19 cellular contexts compared by ENCODE assay signal in the genomic region with DNA sequence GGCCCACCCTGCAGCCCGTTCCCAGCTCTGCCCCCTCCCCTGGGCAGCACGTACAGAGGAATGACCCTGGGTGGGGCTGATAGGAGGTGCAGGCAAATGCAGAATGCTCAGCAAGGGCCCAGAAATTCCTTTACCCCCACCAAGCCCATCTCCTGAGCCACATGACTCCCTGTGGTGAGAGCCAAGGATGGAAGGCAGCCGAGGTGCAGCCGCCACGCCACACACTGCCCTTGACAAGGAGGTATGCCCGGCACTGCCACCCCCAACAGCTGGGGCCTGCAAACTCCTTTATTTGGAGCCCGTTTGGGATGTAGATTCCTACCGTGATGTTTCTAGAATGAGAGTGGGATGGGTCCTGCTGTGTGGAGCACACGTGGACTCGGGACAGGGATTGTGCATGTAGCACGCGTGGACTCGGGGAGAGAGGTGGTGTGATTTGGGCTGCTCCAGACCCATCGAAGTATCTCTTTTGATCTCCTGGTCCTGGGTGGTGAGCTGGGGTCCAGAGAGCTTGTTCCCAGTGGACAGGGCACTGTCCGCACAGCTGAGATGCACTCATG. TPM values are rescaled to one million over a fixed set of nuclear protein-coding genes. Genes with fewer than 3 reads are reported as not detected.
"Had no signal": no experiment of that assay in that cellular context is flagged by ENCODE, and none has a peak within 500 bp of the region (broad histone marks: within the 10 kb centered on the region; RNA-seq: fewer than 3 reads in every experiment).

No MANE protein-coding gene starts in this region.

- ATAC-seq: activated naive CD8-positive, alpha-beta T cell treated with anti-CD3 and anti-CD28 coated beads, Interleukin-2, amount 50 U/mL, for 24 hours had no signal

- H3K36me3 Mint-ChIP-seq: naive B cell had no signal

- H3K9me3 Mint-ChIP-seq: activated naive CD4-positive, alpha-beta T cell treated with anti-CD3 and anti-CD28 coated beads for 36 hours; activated naive CD8-positive, alpha-beta T cell treated with anti-CD3 and anti-CD28 coated beads, Interleukin-2, amount 50 U/mL, for 24 hours; activated T-cell treated with anti-CD3 and anti-CD28 coated beads, Interleukin-2, amount 50 U/mL, for 24 hours; activated T-helper 2 cell treated with anti-CD3 and anti-CD28 coated beads, Interferon-gamma antibody, Interleukin-2, Interleukin-4, amounts not matched to agents 10 μg/mL and 5 μg/mL and 100 μg/mL, durations not matched to agents 14 hours and 24 hours and 36 hours; naive B cell; stimulated activated naive CD8-positive, alpha-beta T cell treated with anti-CD3 and anti-CD28 coated beads, Interleukin-15, Interleukin-2, amounts not matched to agents 100 ng/mL and 50 ng/mL, for 24 hours had no signal

- H3K27me3 ChIP-seq: tibial artery had no signal

- DNase-seq: activated CD4-positive, alpha-beta T cell treated with anti-CD3 and anti-CD28 coated beads for 1 hour; activated naive CD4-positive, alpha-beta T cell treated with anti-CD3 and anti-CD28 coated beads for 36 hours; activated naive CD8-positive, alpha-beta T cell treated with anti-CD3 and anti-CD28 coated beads, Interleukin-2, amount 50 U/mL, for 24 hours; activated T-cell treated with anti-CD3 and anti-CD28 coated beads, Interleukin-2, amount 50 U/mL, for 24 hours; caudate nucleus; dermis blood vessel endothelial cell; effector CD8-positive, alpha-beta T cell; foreskin melanocyte; hippocampal formation; mesendoderm; naive B cell; occipital lobe; stimulated activated CD4-positive, alpha-beta T cell treated with anti-CD3 and anti-CD28 coated beads, Interleukin-12 subunit alpha, Interleukin-12 subunit beta, amount 100 ng/mL, for 4 hours; stimulated activated CD4-positive, alpha-beta T cell treated with anti-CD3 and anti-CD28 coated beads, Interleukin-4, amount 100 ng/mL, for 4 hours; substantia nigra; T-helper 1 cell; tibial artery had no signal

- H3K4me3 ChIP-seq: tibial artery had no signal

- H3K27ac Mint-ChIP-seq: activated naive CD4-positive, alpha-beta T cell treated with anti-CD3 and anti-CD28 coated beads for 36 hours; activated naive CD8-positive, alpha-beta T cell treated with anti-CD3 and anti-CD28 coated beads, Interleukin-2, amount 50 U/mL, for 24 hours; activated T-cell treated with anti-CD3 and anti-CD28 coated beads, Interleukin-2, amount 50 U/mL, for 24 hours; activated T-helper 2 cell treated with anti-CD3 and anti-CD28 coated beads, Interferon-gamma antibody, Interleukin-2, Interleukin-4, amounts not matched to agents 10 μg/mL and 5 μg/mL and 100 μg/mL, durations not matched to agents 14 hours and 24 hours and 36 hours; stimulated activated naive CD8-positive, alpha-beta T cell treated with anti-CD3 and anti-CD28 coated beads, Interleukin-15, Interleukin-2, amounts not matched to agents 100 ng/mL and 50 ng/mL, for 24 hours had no signal

- H3K27me3 Mint-ChIP-seq: activated naive CD8-positive, alpha-beta T cell treated with anti-CD3 and anti-CD28 coated beads, Interleukin-2, amount 50 U/mL, for 24 hours; activated T-cell treated with anti-CD3 and anti-CD28 coated beads, Interleukin-2, amount 50 U/mL, for 24 hours; naive B cell; stimulated activated naive CD8-positive, alpha-beta T cell treated with anti-CD3 and anti-CD28 coated beads, Interleukin-15, Interleukin-2, amounts not matched to agents 100 ng/mL and 50 ng/mL, for 24 hours had no signal

- H3K4me3 Mint-ChIP-seq: activated naive CD4-positive, alpha-beta T cell treated with anti-CD3 and anti-CD28 coated beads for 36 hours; activated naive CD8-positive, alpha-beta T cell treated with anti-CD3 and anti-CD28 coated beads, Interleukin-2, amount 50 U/mL, for 24 hours; activated T-cell treated with anti-CD3 and anti-CD28 coated beads, Interleukin-2, amount 50 U/mL, for 24 hours; naive B cell; stimulated activated naive CD8-positive, alpha-beta T cell treated with anti-CD3 and anti-CD28 coated beads, Interleukin-15, Interleukin-2, amounts not matched to agents 100 ng/mL and 50 ng/mL, for 24 hours had no signal

- H3K4me1 Mint-ChIP-seq: activated naive CD8-positive, alpha-beta T cell treated with anti-CD3 and anti-CD28 coated beads, Interleukin-2, amount 50 U/mL, for 24 hours; naive B cell had no signal

- H3K36me3 ChIP-seq: tibial artery had no signal

RNA-seq across cellular contexts. Expression of gene PKDREJ, which starts 46.5 kb away (rescaled TPM):
- total RNA-seq: activated naive CD4-positive, alpha-beta T cell treated with anti-CD3 and anti-CD28 coated beads for 36 hours; activated T-helper 2 cell treated with anti-CD3 and anti-CD28 coated beads, Interferon-gamma antibody, Interleukin-2, Interleukin-4, amounts not matched to agents 10 μg/mL and 5 μg/mL and 100 μg/mL, durations not matched to agents 14 hours and 24 hours and 36 hours; dermis blood vessel endothelial cell had no signal
